Comparison of ENCODE assay signal across 1 cellular context in the genomic region with DNA sequence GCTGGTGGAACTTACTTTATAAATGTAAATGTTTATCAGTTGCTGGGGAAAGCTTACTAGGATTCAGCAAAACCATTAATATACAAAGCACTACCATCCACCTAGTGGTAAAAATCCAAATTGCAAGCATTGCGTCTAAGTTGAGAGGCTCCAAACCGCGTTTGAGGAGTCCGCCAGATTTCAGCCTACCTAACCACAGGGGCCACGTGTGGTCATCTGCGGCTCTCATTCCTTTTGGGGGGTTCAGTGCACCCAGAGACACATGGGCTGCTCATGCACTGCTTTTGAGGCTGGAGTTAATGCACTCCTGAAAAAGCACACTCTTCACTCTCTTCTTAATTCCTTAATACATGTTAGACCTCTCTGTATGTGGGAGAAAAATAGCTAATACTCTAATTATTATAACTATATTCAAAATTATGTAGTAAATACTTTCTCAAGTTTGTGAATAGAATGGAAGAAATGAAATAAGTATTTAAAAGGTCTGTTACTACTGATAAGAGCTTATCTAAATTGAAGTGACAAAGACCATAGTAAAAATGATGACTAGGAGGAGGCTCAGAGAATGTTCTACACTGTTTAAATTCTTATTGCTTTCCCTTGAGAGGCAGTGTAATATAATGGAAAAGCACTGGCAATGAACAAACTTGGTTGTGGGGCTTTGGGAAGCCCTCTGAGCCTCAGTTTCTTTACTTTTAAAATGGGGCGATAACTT.
TF ChIP-seq lines count a peak whose summit lies in the region.

No MANE protein-coding gene starts in this region.

TF ChIP-seq in WTC11, 78 proteins besides CTCF, POLR2A, EP300 and RAD21 (continued from another document):
- TF ChIP-seq, protein P1, sequence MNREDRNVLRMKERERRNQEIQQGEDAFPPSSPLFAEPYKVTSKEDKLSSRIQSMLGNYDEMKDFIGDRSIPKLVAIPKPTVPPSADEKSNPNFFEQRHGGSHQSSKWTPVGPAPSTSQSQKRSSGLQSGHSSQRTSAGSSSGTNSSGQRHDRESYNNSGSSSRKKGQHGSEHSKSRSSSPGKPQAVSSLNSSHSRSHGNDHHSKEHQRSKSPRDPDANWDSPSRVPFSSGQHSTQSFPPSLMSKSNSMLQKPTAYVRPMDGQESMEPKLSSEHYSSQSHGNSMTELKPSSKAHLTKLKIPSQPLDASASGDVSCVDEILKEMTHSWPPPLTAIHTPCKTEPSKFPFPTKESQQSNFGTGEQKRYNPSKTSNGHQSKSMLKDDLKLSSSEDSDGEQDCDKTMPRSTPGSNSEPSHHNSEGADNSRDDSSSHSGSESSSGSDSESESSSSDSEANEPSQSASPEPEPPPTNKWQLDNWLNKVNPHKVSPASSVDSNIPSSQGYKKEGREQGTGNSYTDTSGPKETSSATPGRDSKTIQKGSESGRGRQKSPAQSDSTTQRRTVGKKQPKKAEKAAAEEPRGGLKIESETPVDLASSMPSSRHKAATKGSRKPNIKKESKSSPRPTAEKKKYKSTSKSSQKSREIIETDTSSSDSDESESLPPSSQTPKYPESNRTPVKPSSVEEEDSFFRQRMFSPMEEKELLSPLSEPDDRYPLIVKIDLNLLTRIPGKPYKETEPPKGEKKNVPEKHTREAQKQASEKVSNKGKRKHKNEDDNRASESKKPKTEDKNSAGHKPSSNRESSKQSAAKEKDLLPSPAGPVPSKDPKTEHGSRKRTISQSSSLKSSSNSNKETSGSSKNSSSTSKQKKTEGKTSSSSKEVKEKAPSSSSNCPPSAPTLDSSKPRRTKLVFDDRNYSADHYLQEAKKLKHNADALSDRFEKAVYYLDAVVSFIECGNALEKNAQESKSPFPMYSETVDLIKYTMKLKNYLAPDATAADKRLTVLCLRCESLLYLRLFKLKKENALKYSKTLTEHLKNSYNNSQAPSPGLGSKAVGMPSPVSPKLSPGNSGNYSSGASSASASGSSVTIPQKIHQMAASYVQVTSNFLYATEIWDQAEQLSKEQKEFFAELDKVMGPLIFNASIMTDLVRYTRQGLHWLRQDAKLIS (CRISPR knock-in tag; IDR thresholded peaks at IDR 0.05; ENCODE audit: borderline replicate concordance) = no peak
- no peak for TF ChIP-seq NR3C1 (CRISPR knock-in tag; conservative IDR thresholded peaks at IDR 0.05; ENCODE audit: low read depth)
- no peak for TF ChIP-seq OVOL2 (CRISPR knock-in tag; IDR thresholded peaks at IDR 0.05; ENCODE audit: borderline replicate concordance)
